Comparison of ENCODE assay signal across 17 cellular contexts in genomic region chrX:19848110-19848509, GRCh38. TPM values are rescaled to one million over a fixed set of nuclear protein-coding genes. Genes with fewer than 3 reads are reported as not detected.
DNase-seq lines count a peak whose midpoint lies in the region; ATAC-seq and TF ChIP-seq lines count a peak whose summit lies in the region.
"Had no signal": no experiment of that assay in that cellular context is flagged by ENCODE, and none has a peak within 500 bp of the region (broad histone marks: within the 10 kb centered on the region; RNA-seq: fewer than 3 reads in every experiment).

No MANE protein-coding gene starts in this region.

- no CpG with 5 or more reads among the region's 1 CpG for WGBS in trophoblast cell (ENCODE audit: extremely low coverage, insufficient coverage, insufficient read length)
- 30 to 74% methylated on average over 1 of the region's 1 CpG for WGBS in aorta, 2 donors
- WGBS in body of pancreas, 2 donors, result 58 to 64% methylated on average over 1 of the region's 1 CpG

- H2AFZ ChIP-seq in trophoblast cell (ENCODE audit: insufficient read depth, low read length, poor library complexity), result no peak overlapping the region

- no peak overlapping the region for H2AK5ac ChIP-seq in trophoblast cell (ENCODE audit: low read length)

- no peak overlapping the region for H3K4ac ChIP-seq in trophoblast cell (ENCODE audit: low read depth, low read length)

- H3K79me2 ChIP-seq in trophoblast cell (ENCODE audit: control insufficient read depth, insufficient read depth, low read length, poor library complexity), result peaks cover 7% of the 10 kb centered on the region

- H3K14ac ChIP-seq in trophoblast cell (ENCODE audit: low read length), result no peak overlapping the region

- peak overlapping the region; percentile 66 for H2BK120ac ChIP-seq in trophoblast cell (ENCODE audit: insufficient read depth, low read length, poor library complexity)

- H3K4me2 ChIP-seq in trophoblast cell (ENCODE audit: low read length), result no peak overlapping the region
- H3K4me2 ChIP-seq: BLaER1 had no signal

- no peaks in the 10 kb centered on the region for H3K9me3 Mint-ChIP-seq in activated CD4-positive, alpha-beta T cell treated with anti-CD3 and anti-CD28 coated beads, Interleukin-2, amount 10 ng/mL, durations not matched to agents 7 days and 5 days
- H3K9me3 Mint-ChIP-seq in activated CD4-positive, alpha-beta T cell treated with anti-CD3 and anti-CD28 coated beads, Interleukin-2, amount 10 ng/mL, durations not matched to agents 24 days and 14 days, result no peaks in the 10 kb centered on the region
- H3K9me3 Mint-ChIP-seq in IgD-negative memory B cell (peaks cover 0 to 1% (median 0%) of the 10 kb centered on the region in 3 donors), T-cell (no peaks in the 10 kb centered on the region)

- no peak overlapping the region for H2BK5ac ChIP-seq in trophoblast cell (ENCODE audit: low read depth, low read length, poor library complexity)

- no peak for TF ChIP-seq POLR2A in body of pancreas (IDR thresholded peaks at IDR 0.05)

- peak overlapping the region; percentile 47 for H4K8ac ChIP-seq in trophoblast cell (ENCODE audit: low read depth, low read length)

- H3K36me3 Mint-ChIP-seq in activated CD4-positive, alpha-beta T cell treated with anti-CD3 and anti-CD28 coated beads, Interleukin-2, amount 10 ng/mL, durations not matched to agents 7 days and 5 days (ENCODE audit: low read depth), result peaks cover 10% of the 10 kb centered on the region
- peaks cover 10% of the 10 kb centered on the region for H3K36me3 Mint-ChIP-seq in activated CD4-positive, alpha-beta T cell treated with anti-CD3 and anti-CD28 coated beads, Interleukin-2, amount 10 ng/mL, durations not matched to agents 24 days and 14 days (ENCODE audit: low read depth)
- H3K36me3 Mint-ChIP-seq in IgD-negative memory B cell (no peaks in the 10 kb centered on the region), T-cell (peaks cover 6% of the 10 kb centered on the region)

- no peaks in the 10 kb centered on the region for H3K27me3 ChIP-seq in trophoblast cell (ENCODE audit: insufficient read depth, low read length)
- H3K27me3 ChIP-seq in aorta (ENCODE audit: control insufficient read depth in 1 of 2, insufficient read depth in 2 of 2, low read length in 1 of 2), result no peaks in the 10 kb centered on the region
- H3K27me3 ChIP-seq in body of pancreas, result no peaks in the 10 kb centered on the region
- H3K27me3 ChIP-seq: BLaER1 had no signal

- peak overlapping the region; percentile 5 for H3K27ac Mint-ChIP-seq in activated CD4-positive, alpha-beta T cell treated with anti-CD3 and anti-CD28 coated beads, Interleukin-2, amount 10 ng/mL, durations not matched to agents 7 days and 5 days
- no peak overlapping the region for H3K27ac Mint-ChIP-seq in activated CD4-positive, alpha-beta T cell treated with anti-CD3 and anti-CD28 coated beads, Interleukin-2, amount 10 ng/mL, durations not matched to agents 24 days and 14 days
- H3K27ac Mint-ChIP-seq in IgD-negative memory B cell (no peak overlapping the region), T-cell (peak overlapping the region; percentile 90 to 92)

- H4K91ac ChIP-seq in trophoblast cell (ENCODE audit: low read depth, low read length), result no peak overlapping the region

- H3K4me3 ChIP-seq in trophoblast cell (ENCODE audit: low read depth, low read length), result no peak overlapping the region
- no peak overlapping the region for H3K4me3 ChIP-seq in aorta (ENCODE audit: low read length in 2 of 2)
- H3K4me3 ChIP-seq in body of pancreas, result no peak overlapping the region
- H3K4me3 ChIP-seq: BLaER1 had no signal

- H2BK12ac ChIP-seq in trophoblast cell (ENCODE audit: low read length), result peak overlapping the region; percentile 64

- peaks cover 23 to 32% of the 10 kb centered on the region in 2 experiments for H3K4me1 ChIP-seq in trophoblast cell (ENCODE audit: control insufficient read depth in 1 of 2, insufficient read depth in 2 of 2, low read length in 2 of 2)
- H3K4me1 ChIP-seq in aorta (ENCODE audit: control insufficient read depth in 1 of 2, insufficient read depth in 2 of 2, low read length in 2 of 2), result no peaks in the 10 kb centered on the region
- no peaks in the 10 kb centered on the region for H3K4me1 ChIP-seq in body of pancreas

- intact Hi-C loops in activated CD4-positive, alpha-beta T cell treated with anti-CD3 and anti-CD28 coated beads, Interleukin-2, amount 10 ng/mL, durations not matched to agents 24 days and 14 days (cut with micrococcal nuclease), result no loop called here
- intact Hi-C loops in aorta (cut with DNase I) (no loop called here), body of pancreas (cut with DNase I) (no loop called here)

- H3K36me3 ChIP-seq in trophoblast cell (ENCODE audit: control insufficient read depth in 1 of 2, insufficient read depth in 2 of 2, low read length in 2 of 2) (no peaks in the 10 kb centered on the region), aorta (ENCODE audit: control insufficient read depth in 1 of 2, insufficient read depth in 2 of 2, low read length in 1 of 2) (no peaks in the 10 kb centered on the region), body of pancreas (replicated peaks in 1 of 2; ENCODE audit: insufficient read depth in 1 of 2, low read depth in 2 of 2) (no peaks in the 10 kb centered on the region)
- H3K36me3 ChIP-seq: BLaER1 had no signal

- no peak for TF ChIP-seq CTCF in body of pancreas (IDR thresholded peaks at IDR 0.05)

- H3K4me1 Mint-ChIP-seq in activated CD4-positive, alpha-beta T cell treated with anti-CD3 and anti-CD28 coated beads, Interleukin-2, amount 10 ng/mL, durations not matched to agents 7 days and 5 days, result peaks cover 58% of the 10 kb centered on the region
- peaks cover 32% of the 10 kb centered on the region for H3K4me1 Mint-ChIP-seq in activated CD4-positive, alpha-beta T cell treated with anti-CD3 and anti-CD28 coated beads, Interleukin-2, amount 10 ng/mL, durations not matched to agents 24 days and 14 days
- H3K4me1 Mint-ChIP-seq in IgD-negative memory B cell (peaks cover 26 to 32% (median 29%) of the 10 kb centered on the region in 3 donors), T-cell (peaks cover 37 to 66% (median 43%) of the 10 kb centered on the region in 3 donors)

- no peak overlapping the region for H3K23ac ChIP-seq in trophoblast cell (ENCODE audit: low read length)

- CTCF ChIA-PET in activated CD4-positive, alpha-beta T cell treated with anti-CD3 and anti-CD28 coated beads, Interleukin-2, amount 10 ng/mL, durations not matched to agents 7 days and 5 days (lab: Charles Lee), result no interaction called here
- CTCF ChIA-PET in T-cell (lab: Charles Lee), result interaction anchor here in 1 of 2 donors (0.6 kb wide), 1 partner anchor 1807 kb away, joined by 3 read pairs; no protein-coding TSS in a partner anchor

- ATAC-seq in T-cell (replicated peaks in 1 of 4) (no peak), aorta (ENCODE audit: low FRiP score) (no peak), body of pancreas (no peak)

- no peaks in the 10 kb centered on the region for H3K27me3 Mint-ChIP-seq in activated CD4-positive, alpha-beta T cell treated with anti-CD3 and anti-CD28 coated beads, Interleukin-2, amount 10 ng/mL, durations not matched to agents 7 days and 5 days
- no peaks in the 10 kb centered on the region for H3K27me3 Mint-ChIP-seq in activated CD4-positive, alpha-beta T cell treated with anti-CD3 and anti-CD28 coated beads, Interleukin-2, amount 10 ng/mL, durations not matched to agents 24 days and 14 days
- no peaks in the 10 kb centered on the region for H3K27me3 Mint-ChIP-seq in IgD-negative memory B cell
- no peaks in the 10 kb centered on the region for H3K27me3 Mint-ChIP-seq in T-cell

- peak overlapping the region; percentile 74 for H3K27ac ChIP-seq in trophoblast cell (ENCODE audit: low read depth, low read length)
- H3K27ac ChIP-seq in aorta (ENCODE audit: low read depth in 1 of 2, low read length in 2 of 2), result no peak overlapping the region
- no peak overlapping the region for H3K27ac ChIP-seq in body of pancreas
- H3K27ac ChIP-seq: BLaER1 had no signal

- no peak overlapping the region for H4K12ac ChIP-seq in trophoblast cell (ENCODE audit: low read depth, low read length)

- H3K9me3 ChIP-seq in trophoblast cell (ENCODE audit: insufficient read depth, low read depth, low read length), result no peaks in the 10 kb centered on the region
- peaks cover 1% of the 10 kb centered on the region for H3K9me3 ChIP-seq in aorta (ENCODE audit: control insufficient read depth, low read length)
- H3K9me3 ChIP-seq in body of pancreas, result no peaks in the 10 kb centered on the region
- H3K9me3 ChIP-seq: BLaER1 had no signal

- H3K9ac ChIP-seq in trophoblast cell (ENCODE audit: low read length), result no peak overlapping the region
- H3K9ac ChIP-seq: BLaER1 had no signal

- peaks cover 26% of the 10 kb centered on the region for H3K79me1 ChIP-seq in trophoblast cell (ENCODE audit: low read length)

- no peak overlapping the region for H3K18ac ChIP-seq in trophoblast cell (ENCODE audit: low read length)

- POLR2A ChIA-PET in activated CD4-positive, alpha-beta T cell treated with anti-CD3 and anti-CD28 coated beads, Interleukin-2, amount 10 ng/mL, durations not matched to agents 7 days and 5 days (lab: Charles Lee), result no interaction called here
- POLR2A ChIA-PET in T-cell (lab: Charles Lee), result interaction anchor here in 1 of 2 donors (0.6 kb wide), 2 partner anchors 81 to 158 kb away, joined by 3 read pairs; no protein-coding TSS in a partner anchor

- no peak overlapping the region for H3K4me3 Mint-ChIP-seq in activated CD4-positive, alpha-beta T cell treated with anti-CD3 and anti-CD28 coated beads, Interleukin-2, amount 10 ng/mL, durations not matched to agents 7 days and 5 days
- H3K4me3 Mint-ChIP-seq in activated CD4-positive, alpha-beta T cell treated with anti-CD3 and anti-CD28 coated beads, Interleukin-2, amount 10 ng/mL, durations not matched to agents 24 days and 14 days, result no peak overlapping the region
- H3K4me3 Mint-ChIP-seq in IgD-negative memory B cell, result peak overlapping the region in 3 of 4 donors; percentile 20 to 36 (median 25)
- H3K4me3 Mint-ChIP-seq in T-cell, result no peak overlapping the region

- no peak for DNase-seq in activated CD4-positive, alpha-beta T cell treated with anti-CD3 and anti-CD28 coated beads, Interleukin-2, amount 10 ng/mL, durations not matched to agents 7 days and 5 days
- DNase-seq in activated CD4-positive, alpha-beta T cell treated with anti-CD3 and anti-CD28 coated beads, Interleukin-2, amount 10 ng/mL, durations not matched to agents 24 days and 14 days, result no peak
- no peak for DNase-seq in T-cell
- DNase-seq in trophoblast cell, result no peak
- no peak for DNase-seq in aorta
- DNase-seq in T-helper 1 cell, result no peak
- no peak for DNase-seq in body of pancreas
- DNase-seq: 8988T, COR-L47, GF-D8, KG1, NCI-H187 treated with DMSO at 0.1 percent for 48 hours, NCI-H2171, NCI-H510A, NCI-H82 had no signal

RNA-seq across cellular contexts. Expression of gene SH3KBP1, which starts 39.3 kb away (rescaled TPM):
- 100 to 1,000 TPM in 1 of 2 experiments, 10 to 100 TPM in 1; 95.6 to 103 TPM for total RNA-seq in activated CD4-positive, alpha-beta T cell treated with anti-CD3 and anti-CD28 coated beads, Interleukin-2, amount 10 ng/mL, durations not matched to agents 7 days and 5 days
- 58.4 and 60.6 TPM in 2 replicates for total RNA-seq in activated CD4-positive, alpha-beta T cell treated with anti-CD3 and anti-CD28 coated beads, Interleukin-2, amount 10 ng/mL, durations not matched to agents 24 days and 14 days
- polyA plus RNA-seq in IgD-negative memory B cell, result 93.1 TPM
- 100 to 1,000 TPM; 101 to 143 (median 114) TPM for total RNA-seq in T-cell
- 115 and 120 TPM in 2 replicates for polyA plus RNA-seq in trophoblast cell (2013)
- total RNA-seq in aorta, result 10 to 100 TPM; 21.7 to 27.8 TPM
- polyA plus RNA-seq in aorta, result 1 to 10 TPM; 4.9 to 8.9 TPM
- total RNA-seq in body of pancreas, result 10 to 100 TPM in 1 of 2 donors, 1 to 10 TPM in 1; 4.7 to 11.2 TPM

Comparison
In these comparisons a context has a peak if more than half of its experiments do, and no peak if none do; other contexts are left out.
1. H3K27ac Mint-ChIP-seq: peak in activated CD4-positive, alpha-beta T cell treated with anti-CD3 and anti-CD28 coated beads, Interleukin-2, amount 10 ng/mL, durations not matched to agents 7 days and 5 days (single experiment) and T-cell (2 of 2); none in activated CD4-positive, alpha-beta T cell treated with anti-CD3 and anti-CD28 coated beads, Interleukin-2, amount 10 ng/mL, durations not matched to agents 24 days and 14 days (single experiment) and IgD-negative memory B cell (0 of 3).
2. H3K4me3 Mint-ChIP-seq: peak in IgD-negative memory B cell (3 of 4); none in activated CD4-positive, alpha-beta T cell treated with anti-CD3 and anti-CD28 coated beads, Interleukin-2, amount 10 ng/mL, durations not matched to agents 7 days and 5 days (single experiment), activated CD4-positive, alpha-beta T cell treated with anti-CD3 and anti-CD28 coated beads, Interleukin-2, amount 10 ng/mL, durations not matched to agents 24 days and 14 days (single experiment) and T-cell (0 of 3).